In the genomic region with DNA sequence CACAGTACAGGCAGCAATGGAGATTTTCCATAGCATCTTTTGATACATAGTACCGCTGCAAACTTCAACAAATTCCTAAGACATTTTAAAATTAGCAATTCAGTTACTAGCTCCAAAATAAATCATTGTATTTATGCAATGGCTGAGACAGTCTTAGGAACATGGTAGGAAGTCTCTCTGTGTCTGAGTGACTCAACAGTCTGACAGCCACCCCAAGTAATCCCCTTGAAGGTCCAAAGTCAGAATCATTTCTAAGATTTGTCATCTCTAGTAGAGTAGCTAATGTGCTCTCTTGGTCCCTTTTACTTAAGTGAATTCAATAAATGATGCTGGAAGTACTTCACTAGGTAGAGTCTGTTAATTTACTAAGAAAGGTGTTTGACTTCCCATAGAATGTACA, we compare ENCODE assay signal across 18 cellular contexts.
"Had no signal": no experiment of that assay in that cellular context is flagged by ENCODE, and none has a peak within 500 bp of the region (broad histone marks: within the 10 kb centered on the region; RNA-seq: fewer than 3 reads in every experiment).

No MANE protein-coding gene starts in this region.

- H3K36me3 ChIP-seq: cardiac muscle cell, right atrium auricular region, sigmoid colon, tibial nerve had no signal

- H3K27me3 ChIP-seq: cardiac muscle cell, right atrium auricular region, sigmoid colon, testis, tibial nerve had no signal

- H3K4me1 ChIP-seq: right atrium auricular region, sigmoid colon, testis, tibial nerve had no signal

- ATAC-seq: left colon; naive thymus-derived CD4-positive, alpha-beta T cell; stimulated activated effector memory CD8-positive, alpha-beta T cell treated with anti-CD3 and anti-CD28 coated beads, Interleukin-12 subunit alpha, Interleukin-12 subunit beta, amount 100 ng/mL, for 72 hours; stimulated activated naive CD8-positive, alpha-beta T cell treated with anti-CD3 and anti-CD28 coated beads, Interleukin-15, Interleukin-2, amounts not matched to agents 100 U/mL and 50 U/mL, for 24 hours had no signal

- H3K27ac ChIP-seq: cardiac muscle cell, right atrium auricular region, sigmoid colon, testis, tibial nerve had no signal

- H3K9me3 ChIP-seq: sigmoid colon, testis had no signal

- H3K4me3 ChIP-seq: cardiac muscle cell, right atrium auricular region, sigmoid colon, testis, tibial nerve had no signal

- FAIRE-seq: colon, kidney, small intestine had no signal

- DNase-seq: dermis blood vessel endothelial cell; endodermal cell; immature natural killer cell; kidney; left colon; naive thymus-derived CD4-positive, alpha-beta T cell; nephron progenitor cell; sigmoid colon; small intestine; stimulated activated CD4-positive, alpha-beta T cell treated with anti-CD3 and anti-CD28 coated beads, Interleukin-4, amount 100 ng/mL, for 1 hour; stimulated activated CD8-positive, alpha-beta memory T cell treated with anti-CD3 and anti-CD28 coated beads, Interleukin-4, amount 100 ng/mL, for 48 hours; stimulated activated naive CD8-positive, alpha-beta T cell treated with anti-CD3 and anti-CD28 coated beads, Interleukin-15, Interleukin-2, amounts not matched to agents 100 U/mL and 50 U/mL, for 24 hours; testis had no signal
